ENCODE assay signal across 23 cellular contexts in the genomic region with DNA sequence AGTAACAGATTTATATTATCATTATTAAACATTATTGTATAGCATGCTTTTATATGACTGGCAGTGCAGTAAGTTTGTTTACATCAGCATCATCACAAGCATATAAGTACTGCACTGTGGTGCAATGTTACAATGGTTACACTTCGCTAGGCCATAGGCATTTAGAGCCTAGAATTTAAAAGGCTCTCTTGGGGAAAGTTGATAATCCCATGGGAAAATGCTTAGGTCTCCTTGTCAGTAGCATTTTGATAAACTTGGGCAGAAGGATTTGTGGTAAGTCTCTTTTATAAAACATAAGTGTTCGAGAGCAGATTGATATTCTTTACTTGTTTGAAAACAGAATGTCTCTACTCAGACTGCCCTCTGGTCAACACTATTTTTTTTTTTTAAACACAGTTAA.
"Had no signal": no experiment of that assay in that cellular context is flagged by ENCODE, and none has a peak within 500 bp of the region (broad histone marks: within the 10 kb centered on the region; RNA-seq: fewer than 3 reads in every experiment).

No MANE protein-coding gene starts in this region.

- DNase-seq: activated CD4-positive, alpha-beta T cell treated with anti-CD3 and anti-CD28 coated beads, Interleukin-2, amount 50 U/mL, for 48 hours; activated CD4-positive, CD25-positive, alpha-beta regulatory T cell treated with anti-CD3 and anti-CD28 coated beads, Interleukin-2, amount 50 U/mL, for 72 hours; activated gamma-delta T cell treated with Interleukin-2 at 50 U/mL for 16 hours; activated T-cell treated with anti-CD3 and anti-CD28 coated beads for 4 hours; adrenal gland; endodermal cell; gastrocnemius medialis; head of caudate nucleus; kidney; left ventricle myocardium inferior; mucosa of descending colon; naive thymus-derived CD4-positive, alpha-beta T cell; ovary; psoas muscle; spleen; stimulated activated naive B cell treated with anti-CD40 and anti-IgM and Interleukin-4, amounts not matched to agents 10 μg/mL and 1 μg/mL and 100 μg/mL, for 72 hours; T-helper 1 cell; T-helper 9 cell; upper lobe of left lung had no signal

- H3K27me3 ChIP-seq: adrenal gland, cardiac muscle cell, gastrocnemius medialis, ovary, spleen, upper lobe of left lung had no signal

- H3K36me3 ChIP-seq: adrenal gland, ovary had no signal

- H3K4me3 ChIP-seq: adrenal gland, cardiac muscle cell, gastrocnemius medialis, left ventricle myocardium inferior, mucosa of descending colon, ovary, psoas muscle, spleen, thoracic aorta, upper lobe of left lung had no signal

- H3K27ac ChIP-seq: adrenal gland, cardiac muscle cell, gastrocnemius medialis, left ventricle myocardium inferior, ovary, psoas muscle, spleen, thoracic aorta, upper lobe of left lung had no signal

- ATAC-seq: activated naive CD4-positive, alpha-beta T cell treated with anti-CD3 and anti-CD28 coated beads, Interleukin-2, amount 50 U/mL, for 72 hours; gastrocnemius medialis; mucosa of descending colon; naive thymus-derived CD4-positive, alpha-beta T cell; psoas muscle; sciatic nerve; stimulated activated naive B cell treated with anti-CD40 and anti-IgM and Interleukin-4, amounts not matched to agents 10 μg/mL and 1 μg/mL and 100 μg/mL, for 72 hours had no signal

- H3K9me3 ChIP-seq: adrenal gland, gastrocnemius medialis, psoas muscle had no signal

- H3K4me1 ChIP-seq: adrenal gland, psoas muscle had no signal
